In the genomic region with DNA sequence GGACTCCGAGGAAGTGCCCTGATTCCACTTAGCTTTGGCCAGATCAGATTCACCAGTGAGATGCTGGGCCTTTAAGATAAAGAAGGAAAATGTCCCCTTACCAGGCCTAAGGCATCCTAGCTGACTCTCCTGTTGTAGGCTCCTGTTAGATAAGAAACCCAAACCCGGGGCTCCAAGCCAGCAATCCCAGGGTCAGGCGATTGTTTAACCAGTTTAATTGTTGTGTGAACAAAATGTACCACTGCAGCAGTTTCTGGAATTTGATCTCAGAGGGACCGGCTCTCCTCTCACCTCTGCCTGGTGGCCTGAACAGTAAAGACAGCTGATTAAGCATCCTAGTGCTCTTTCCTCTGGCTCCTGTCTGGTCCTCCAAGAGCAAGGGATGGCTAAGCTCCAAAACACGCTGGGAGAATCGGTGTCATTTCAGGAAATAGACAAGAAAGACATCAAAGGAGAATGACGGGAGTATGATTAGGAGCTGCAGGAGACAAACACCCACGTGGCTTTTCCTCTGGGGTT, we compare ENCODE assay signal across 14 cellular contexts. TPM values are rescaled to one million over a fixed set of nuclear protein-coding genes. Genes with fewer than 3 reads are reported as not detected.
DNase-seq lines count a peak whose midpoint lies in the region; ATAC-seq and TF ChIP-seq lines count a peak whose summit lies in the region.
"Had no signal": no experiment of that assay in that cellular context is flagged by ENCODE, and none has a peak within 500 bp of the region (broad histone marks: within the 10 kb centered on the region; RNA-seq: fewer than 3 reads in every experiment).

No MANE protein-coding gene starts in this region.

- H2AFZ ChIP-seq in H9 (ENCODE audit: low read length) (no peak overlapping the region), parathyroid adenoma (peak overlapping the region; percentile 73)

- H3K4me1 ChIP-seq in H9 (ENCODE audit: insufficient read depth, low read length) = no peaks in the 10 kb centered on the region
- peaks cover 14% of the 10 kb centered on the region for H3K4me1 ChIP-seq in parathyroid adenoma

- H2BK20ac ChIP-seq in H9 (ENCODE audit: low read depth, low read length, poor library complexity, severe bottlenecking) = no peak overlapping the region

- TF ChIP-seq CTCF in H9 (conservative IDR thresholded peaks at IDR 0.05) (no peak), coronary artery (IDR thresholded peaks at IDR 0.05) (no peak), parathyroid adenoma (IDR thresholded peaks at IDR 0.05) (no peak)
- TF ChIP-seq CTCF in activated CD8-positive, alpha-beta T cell treated with anti-CD3 and anti-CD28 coated beads for 36 hours (IDR thresholded peaks at IDR 0.05) = no peak

- H3K4me3 Mint-ChIP-seq in H9 = no peak overlapping the region
- no peak overlapping the region for H3K4me3 Mint-ChIP-seq in activated CD8-positive, alpha-beta T cell treated with anti-CD3 and anti-CD28 coated beads for 36 hours
- H3K4me3 Mint-ChIP-seq: activated CD8-positive, alpha-beta memory T cell treated with anti-CD3 and anti-CD28 coated beads, Interleukin-2, amount 10 ng/mL, durations not matched to agents 7 days and 5 days; activated naive CD8-positive, alpha-beta T cell treated with anti-CD3 and anti-CD28 coated beads, Interleukin-2, amount 10 ng/mL, durations not matched to agents 7 days and 5 days; T-helper 2 cell treated with Interferon-gamma antibody and Interleukin-4, amounts not matched to agents 5 μg/mL and 100 μg/mL, for 36 hours had no signal

- H3K27ac Mint-ChIP-seq in H9 = peak overlapping the region in 1 of 3 experiments; percentile 19; a peak in 1 of 7 replicates
- H3K27ac Mint-ChIP-seq in activated CD8-positive, alpha-beta T cell treated with anti-CD3 and anti-CD28 coated beads for 36 hours = no peak overlapping the region
- H3K27ac Mint-ChIP-seq: activated CD8-positive, alpha-beta memory T cell treated with anti-CD3 and anti-CD28 coated beads, Interleukin-2, amount 10 ng/mL, durations not matched to agents 7 days and 5 days; activated naive CD8-positive, alpha-beta T cell treated with anti-CD3 and anti-CD28 coated beads, Interleukin-2, amount 10 ng/mL, durations not matched to agents 7 days and 5 days; T-helper 2 cell treated with Interferon-gamma antibody and Interleukin-4, amounts not matched to agents 5 μg/mL and 100 μg/mL, for 36 hours had no signal

- no peak overlapping the region for H2AK5ac ChIP-seq in H9 (ENCODE audit: insufficient read length, low read length)

- no peaks in the 10 kb centered on the region for H3K79me1 ChIP-seq in H9 (ENCODE audit: insufficient read depth, low read depth, low read length, poor library complexity, severe bottlenecking)

- WGBS in H9 (ENCODE audit: extremely low coverage, insufficient read length, low lambda C conversion rate) = no CpG with 5 or more reads among the region's 8 CpGs

- H3K9me3 ChIP-seq in H9 (ENCODE audit: control insufficient read depth, low read depth, low read length) (no peaks in the 10 kb centered on the region), parathyroid adenoma (ENCODE audit: control insufficient read depth, low read length) (no peaks in the 10 kb centered on the region)
- H3K9me3 ChIP-seq: MG63 had no signal

- H3K9ac ChIP-seq in H9 (ENCODE audit: extremely low read depth, insufficient read length, low read length) = no peak overlapping the region
- H3K9ac ChIP-seq in parathyroid adenoma = no peak overlapping the region

- H3K4me2 ChIP-seq in H9 (ENCODE audit: insufficient read depth, insufficient read length, low read length) = no peak overlapping the region
- H3K4me2 ChIP-seq in parathyroid adenoma (ENCODE audit: low read length) = no peak overlapping the region

- H4K91ac ChIP-seq in H9 (ENCODE audit: insufficient read length, low read depth, low read length) = no peak overlapping the region

- H3K79me2 ChIP-seq in H9 (ENCODE audit: insufficient read depth, low read length) (no peaks in the 10 kb centered on the region), parathyroid adenoma (no peaks in the 10 kb centered on the region)

- no peak overlapping the region for H2BK120ac ChIP-seq in H9 (ENCODE audit: low read depth, low read length, poor library complexity, severe bottlenecking)

- H3K36me3 ChIP-seq in parathyroid adenoma (ENCODE audit: control insufficient read depth, insufficient read depth, low read length) = no peaks in the 10 kb centered on the region
- H3K36me3 ChIP-seq: MG63 had no signal

- no peak overlapping the region for H4K8ac ChIP-seq in H9 (replicated peaks; ENCODE audit: insufficient read length, low read depth, low read length)

- no peak overlapping the region for H3K23ac ChIP-seq in H9 (ENCODE audit: insufficient read length, low read depth, low read length)

- no peaks in the 10 kb centered on the region; the same call in none of the 2 replicates for H3K27me3 Mint-ChIP-seq in H9 (ENCODE audit: low read depth)
- no peaks in the 10 kb centered on the region for H3K27me3 Mint-ChIP-seq in activated CD8-positive, alpha-beta T cell treated with anti-CD3 and anti-CD28 coated beads for 36 hours

- H3K36me3 Mint-ChIP-seq in H9 (ENCODE audit: insufficient read depth in 1 of 3, low read depth in 3 of 3) = no peaks in the 10 kb centered on the region
- H3K36me3 Mint-ChIP-seq in activated CD8-positive, alpha-beta T cell treated with anti-CD3 and anti-CD28 coated beads for 36 hours (ENCODE audit: low read depth) = no peaks in the 10 kb centered on the region
- H3K36me3 Mint-ChIP-seq: activated CD8-positive, alpha-beta memory T cell treated with anti-CD3 and anti-CD28 coated beads, Interleukin-2, amount 10 ng/mL, durations not matched to agents 7 days and 5 days; activated naive CD8-positive, alpha-beta T cell treated with anti-CD3 and anti-CD28 coated beads, Interleukin-2, amount 10 ng/mL, durations not matched to agents 7 days and 5 days had no signal

- H2BK15ac ChIP-seq in H9 (ENCODE audit: low read depth, low read length) = no peak overlapping the region

- DNase-seq in H9 = peak; percentile 20
- DNase-seq in NCI-H2227 treated with DMSO at 0.1 percent for 48 hours (lab: John Stamatoyannopoulos, UW) = peak; percentile 67
- peak; percentile 40 for DNase-seq in coronary artery (ENCODE audit: low spot score)
- DNase-seq in activated CD8-positive, alpha-beta T cell treated with anti-CD3 and anti-CD28 coated beads for 36 hours = no peak
- DNase-seq in NCI-H82 treated with DMSO at 0.1 percent for 48 hours (lab: John Stamatoyannopoulos, UW; ENCODE audit: unreplicated experiment) = no peak
- DNase-seq: activated CD8-positive, alpha-beta memory T cell treated with anti-CD3 and anti-CD28 coated beads, Interleukin-2, amount 10 ng/mL, durations not matched to agents 7 days and 5 days; activated naive CD8-positive, alpha-beta T cell treated with anti-CD3 and anti-CD28 coated beads, Interleukin-2, amount 10 ng/mL, durations not matched to agents 7 days and 5 days; MG63 had no signal

- no peak overlapping the region for H2BK12ac ChIP-seq in H9 (ENCODE audit: insufficient read length, low read depth, low read length)

- H3K4me1 Mint-ChIP-seq in H9 = peaks cover 3 to 11% of the 10 kb centered on the region in 2 experiments
- no peaks in the 10 kb centered on the region for H3K4me1 Mint-ChIP-seq in activated CD8-positive, alpha-beta T cell treated with anti-CD3 and anti-CD28 coated beads for 36 hours (ENCODE audit: low read depth)
- H3K4me1 Mint-ChIP-seq: activated CD8-positive, alpha-beta memory T cell treated with anti-CD3 and anti-CD28 coated beads, Interleukin-2, amount 10 ng/mL, durations not matched to agents 7 days and 5 days; activated naive CD8-positive, alpha-beta T cell treated with anti-CD3 and anti-CD28 coated beads, Interleukin-2, amount 10 ng/mL, durations not matched to agents 7 days and 5 days had no signal

- intact Hi-C loops in activated CD8-positive, alpha-beta T cell treated with anti-CD3 and anti-CD28 coated beads for 36 hours (cut with micrococcal nuclease) = no loop called here

- no peak overlapping the region for H2BK5ac ChIP-seq in H9 (ENCODE audit: insufficient read length, low read length)

- no peak for ATAC-seq in activated CD8-positive, alpha-beta T cell treated with anti-CD3 and anti-CD28 coated beads for 36 hours
- no peak for ATAC-seq in HG03108 (IDR thresholded peaks at IDR 0.05; ENCODE audit: unreplicated experiment)
- no peak for ATAC-seq in GM18873 (IDR thresholded peaks at IDR 0.05; ENCODE audit: low FRiP score, unreplicated experiment)
- ATAC-seq: activated CD8-positive, alpha-beta memory T cell treated with anti-CD3 and anti-CD28 coated beads, Interleukin-2, amount 10 ng/mL, durations not matched to agents 7 days and 5 days had no signal

- H3K27ac ChIP-seq in H9 (ENCODE audit: insufficient read length, low read depth, low read length) = no peak overlapping the region
- no peak overlapping the region for H3K27ac ChIP-seq in coronary artery
- H3K27ac ChIP-seq in parathyroid adenoma = peak overlapping the region; percentile 84

- H3K9me3 Mint-ChIP-seq in H9 = no peaks in the 10 kb centered on the region
- H3K9me3 Mint-ChIP-seq in activated CD8-positive, alpha-beta T cell treated with anti-CD3 and anti-CD28 coated beads for 36 hours = no peaks in the 10 kb centered on the region
- H3K9me3 Mint-ChIP-seq: activated naive CD8-positive, alpha-beta T cell treated with anti-CD3 and anti-CD28 coated beads, Interleukin-2, amount 10 ng/mL, durations not matched to agents 7 days and 5 days; T-helper 2 cell treated with Interferon-gamma antibody and Interleukin-4, amounts not matched to agents 5 μg/mL and 100 μg/mL, for 36 hours had no signal

- H3K27me3 ChIP-seq in H9 (ENCODE audit: insufficient read depth, low read length) = no peaks in the 10 kb centered on the region
- H3K27me3 ChIP-seq in parathyroid adenoma (ENCODE audit: control insufficient read depth, insufficient read depth, low read length) = no peaks in the 10 kb centered on the region
- H3K27me3 ChIP-seq: MG63 had no signal

- no peak overlapping the region for H4K5ac ChIP-seq in H9 (ENCODE audit: insufficient read length, low read depth, low read length)

- no peak overlapping the region for H3K14ac ChIP-seq in H9 (ENCODE audit: insufficient read depth, low read length)

- H4K20me1 ChIP-seq in H9 (ENCODE audit: control insufficient read depth, insufficient read depth, insufficient read length) = no peaks in the 10 kb centered on the region

- CTCF ChIA-PET in activated CD8-positive, alpha-beta T cell treated with anti-CD3 and anti-CD28 coated beads for 36 hours (lab: Charles Lee) = interaction anchor here (1.4 to 4.9 kb wide), 5 partner anchors 11 to 159 kb away, joined by 4 to 30 read pairs (median 8); no protein-coding TSS in a partner anchor

- no peak overlapping the region for H3K18ac ChIP-seq in H9 (ENCODE audit: insufficient read length, low read depth, low read length)

- no peaks in the 10 kb centered on the region for H3K23me2 ChIP-seq in H9 (ENCODE audit: insufficient read length, low read depth, low read length, poor library complexity, severe bottlenecking)

- POLR2A ChIA-PET in activated CD8-positive, alpha-beta T cell treated with anti-CD3 and anti-CD28 coated beads for 36 hours (lab: Charles Lee) = no interaction called here

- no peak overlapping the region for H3K56ac ChIP-seq in H9 (ENCODE audit: insufficient read length, low read depth, low read length)

- H3K4ac ChIP-seq in H9 (ENCODE audit: low read depth, low read length) = no peak overlapping the region

- H3K4me3 ChIP-seq in coronary artery (no peak overlapping the region), parathyroid adenoma (ENCODE audit: low read depth, low read length) (no peak overlapping the region)
- H3K4me3 ChIP-seq: lung, MG63 had no signal

- no peak overlapping the region for H3T11ph ChIP-seq in H9 (ENCODE audit: low read length)

RNA-seq across cellular contexts. Expression of a gene that starts 9.3 kb away (rescaled TPM):
- 0.96 and 1.0 TPM in 2 replicates for total RNA-seq in H9 (2021)
- not detected for total RNA-seq in activated CD8-positive, alpha-beta T cell treated with anti-CD3 and anti-CD28 coated beads for 36 hours
- total RNA-seq: activated CD8-positive, alpha-beta memory T cell treated with anti-CD3 and anti-CD28 coated beads, Interleukin-2, amount 10 ng/mL, durations not matched to agents 7 days and 5 days; activated naive CD8-positive, alpha-beta T cell treated with anti-CD3 and anti-CD28 coated beads, Interleukin-2, amount 10 ng/mL, durations not matched to agents 7 days and 5 days had no signal

RNA-seq across cellular contexts. Expression of a gene that starts 44.5 kb away (rescaled TPM):
- 15.4 and 15.5 TPM in 2 replicates for total RNA-seq in H9 (2021)
- 1 to 10 TPM; 1.9 TPM for total RNA-seq in activated CD8-positive, alpha-beta T cell treated with anti-CD3 and anti-CD28 coated beads for 36 hours

RNA-seq across cellular contexts. Expression of a gene that starts 55.9 kb away (rescaled TPM):
- total RNA-seq in H9 (2021) = 11.8 and 11.9 TPM in 2 replicates
- under 1 TPM; 0.58 to 0.81 TPM for total RNA-seq in activated CD8-positive, alpha-beta T cell treated with anti-CD3 and anti-CD28 coated beads for 36 hours
- total RNA-seq: glomerular endothelial cell had no signal

Comparison
In these comparisons a context has a peak if more than half of its experiments do, and no peak if none do; other contexts are left out.
1. DNase-seq: peak in H9 (single experiment), NCI-H2227 treated with DMSO at 0.1 percent for 48 hours (single experiment) and coronary artery (single experiment); none in activated CD8-positive, alpha-beta T cell treated with anti-CD3 and anti-CD28 coated beads for 36 hours (single experiment) and NCI-H82 treated with DMSO at 0.1 percent for 48 hours (single experiment).